Comparison of ENCODE assay signal across 27 cellular contexts in genomic region chr19:49696115-49696514, GRCh38.
"Had no signal": no experiment of that assay in that cellular context is flagged by ENCODE, and none has a peak within 500 bp of the region (broad histone marks: within the 10 kb centered on the region; RNA-seq: fewer than 3 reads in every experiment).

No MANE protein-coding gene starts in this region.

- H3K27me3 ChIP-seq: suprapubic skin, testis, thyroid gland, upper lobe of left lung, upper lobe of right lung, uterus, vagina had no signal

- H3K27ac ChIP-seq: stomach, suprapubic skin, testis, thoracic aorta, thyroid gland, tibial artery, tibial nerve, transverse colon, upper lobe of left lung, upper lobe of right lung, uterus, vagina had no signal

- DNase-seq: stimulated activated CD4-positive, alpha-beta T cell treated with anti-CD3 and anti-CD28 coated beads, Interleukin-2, amount 100 ng/mL, for 48 hours; stimulated activated CD4-positive, alpha-beta T cell treated with anti-CD3 and anti-CD28 coated beads, Interleukin-4, amount 100 ng/mL, for 1 hour; stimulated activated CD4-positive, alpha-beta T cell treated with anti-CD3 and anti-CD28 coated beads, Interleukin-4, amount 100 ng/mL, for 24 hours; stimulated activated CD4-positive, alpha-beta T cell treated with anti-CD3 and anti-CD28 coated beads, Interleukin-4, amount 100 ng/mL, for 4 hours; stimulated activated CD8-positive, alpha-beta memory T cell treated with anti-CD3 and anti-CD28 coated beads, Interleukin-4, amount 100 ng/mL, for 48 hours; stimulated activated naive B cell treated with anti-CD40 and anti-IgM and Interleukin-4, amounts not matched to agents 10 μg/mL and 1 μg/mL and 100 μg/mL, for 72 hours; stimulated activated naive CD4-positive, alpha-beta T cell; stimulated activated naive CD4-positive, alpha-beta T cell treated with Interleukin-2 at 50 U/mL for 16 hours; stimulated activated naive CD8-positive, alpha-beta T cell treated with anti-CD3 and anti-CD28 coated beads, Interleukin-15, amount 100 ng/mL, for 72 hours; stimulated activated naive CD8-positive, alpha-beta T cell treated with anti-CD3 and anti-CD28 coated beads, Interleukin-15, Interleukin-2, amounts not matched to agents 100 U/mL and 50 U/mL, for 24 hours; stomach; substantia nigra; testis; thyroid gland; tibial artery; transverse colon; trophoblast cell; upper lobe of left lung; upper lobe of right lung; uterus had no signal

- H3K9me3 ChIP-seq: stomach, suprapubic skin, testis, thoracic aorta, thyroid gland, tibial artery, tibial nerve, transverse colon, upper lobe of left lung, upper lobe of right lung, uterus, vagina had no signal

- FAIRE-seq: urothelium cell line had no signal

- ATAC-seq: stimulated activated effector memory CD8-positive, alpha-beta T cell treated with anti-CD3 and anti-CD28 coated beads, Interleukin-12 subunit alpha, Interleukin-12 subunit beta, amount 100 ng/mL, for 72 hours; stimulated activated memory B cell treated with anti-CD40 and anti-IgM and Interleukin-4, amounts not matched to agents 10 μg/mL and 1 μg/mL and 100 μg/mL, for 72 hours; stimulated activated naive B cell treated with anti-CD40 and anti-IgM and Interleukin-4, amounts not matched to agents 10 μg/mL and 1 μg/mL and 100 μg/mL, for 72 hours; stimulated activated naive CD8-positive, alpha-beta T cell treated with anti-CD3 and anti-CD28 coated beads, Interleukin-15, amount 100 ng/mL, for 72 hours; stimulated activated naive CD8-positive, alpha-beta T cell treated with anti-CD3 and anti-CD28 coated beads, Interleukin-15, Interleukin-2, amounts not matched to agents 100 U/mL and 50 U/mL, for 24 hours; upper lobe of right lung had no signal

- H3K4me3 ChIP-seq: stomach, suprapubic skin, testis, thoracic aorta, thyroid gland, tibial artery, tibial nerve, transverse colon, upper lobe of left lung, upper lobe of right lung, uterus, vagina had no signal

- H3K4me1 ChIP-seq: uterus had no signal

- H3K36me3 ChIP-seq: stomach, suprapubic skin, thoracic aorta, thyroid gland, tibial artery, tibial nerve, transverse colon, upper lobe of left lung, upper lobe of right lung, uterus, vagina had no signal
